In the genomic region with DNA sequence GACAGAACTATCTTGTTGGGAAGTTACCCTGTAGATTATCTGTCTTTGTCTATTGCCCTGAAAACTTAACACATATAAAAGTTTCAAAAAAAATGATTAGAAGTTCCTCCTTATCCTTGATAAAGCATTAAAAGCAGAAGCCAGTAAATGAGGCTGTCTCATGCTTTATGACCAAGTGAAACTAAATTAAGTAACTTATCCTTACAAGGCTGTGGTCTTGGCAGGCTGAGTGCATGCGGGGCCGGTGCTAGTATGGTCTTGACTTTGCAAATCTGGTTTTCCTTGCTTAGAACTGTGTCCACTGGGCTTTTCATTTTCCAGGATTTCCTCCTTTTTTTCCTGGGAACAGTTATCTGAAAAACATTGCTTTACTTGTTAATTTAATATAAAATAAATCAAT, we compare ENCODE assay signal across 1 cellular context.
TF ChIP-seq lines count a peak whose summit lies in the region.

No MANE protein-coding gene starts in this region.

TF ChIP-seq in GM23338, 12 proteins besides CTCF, POLR2A, EP300 and RAD21:
- TF ChIP-seq, protein P1, sequence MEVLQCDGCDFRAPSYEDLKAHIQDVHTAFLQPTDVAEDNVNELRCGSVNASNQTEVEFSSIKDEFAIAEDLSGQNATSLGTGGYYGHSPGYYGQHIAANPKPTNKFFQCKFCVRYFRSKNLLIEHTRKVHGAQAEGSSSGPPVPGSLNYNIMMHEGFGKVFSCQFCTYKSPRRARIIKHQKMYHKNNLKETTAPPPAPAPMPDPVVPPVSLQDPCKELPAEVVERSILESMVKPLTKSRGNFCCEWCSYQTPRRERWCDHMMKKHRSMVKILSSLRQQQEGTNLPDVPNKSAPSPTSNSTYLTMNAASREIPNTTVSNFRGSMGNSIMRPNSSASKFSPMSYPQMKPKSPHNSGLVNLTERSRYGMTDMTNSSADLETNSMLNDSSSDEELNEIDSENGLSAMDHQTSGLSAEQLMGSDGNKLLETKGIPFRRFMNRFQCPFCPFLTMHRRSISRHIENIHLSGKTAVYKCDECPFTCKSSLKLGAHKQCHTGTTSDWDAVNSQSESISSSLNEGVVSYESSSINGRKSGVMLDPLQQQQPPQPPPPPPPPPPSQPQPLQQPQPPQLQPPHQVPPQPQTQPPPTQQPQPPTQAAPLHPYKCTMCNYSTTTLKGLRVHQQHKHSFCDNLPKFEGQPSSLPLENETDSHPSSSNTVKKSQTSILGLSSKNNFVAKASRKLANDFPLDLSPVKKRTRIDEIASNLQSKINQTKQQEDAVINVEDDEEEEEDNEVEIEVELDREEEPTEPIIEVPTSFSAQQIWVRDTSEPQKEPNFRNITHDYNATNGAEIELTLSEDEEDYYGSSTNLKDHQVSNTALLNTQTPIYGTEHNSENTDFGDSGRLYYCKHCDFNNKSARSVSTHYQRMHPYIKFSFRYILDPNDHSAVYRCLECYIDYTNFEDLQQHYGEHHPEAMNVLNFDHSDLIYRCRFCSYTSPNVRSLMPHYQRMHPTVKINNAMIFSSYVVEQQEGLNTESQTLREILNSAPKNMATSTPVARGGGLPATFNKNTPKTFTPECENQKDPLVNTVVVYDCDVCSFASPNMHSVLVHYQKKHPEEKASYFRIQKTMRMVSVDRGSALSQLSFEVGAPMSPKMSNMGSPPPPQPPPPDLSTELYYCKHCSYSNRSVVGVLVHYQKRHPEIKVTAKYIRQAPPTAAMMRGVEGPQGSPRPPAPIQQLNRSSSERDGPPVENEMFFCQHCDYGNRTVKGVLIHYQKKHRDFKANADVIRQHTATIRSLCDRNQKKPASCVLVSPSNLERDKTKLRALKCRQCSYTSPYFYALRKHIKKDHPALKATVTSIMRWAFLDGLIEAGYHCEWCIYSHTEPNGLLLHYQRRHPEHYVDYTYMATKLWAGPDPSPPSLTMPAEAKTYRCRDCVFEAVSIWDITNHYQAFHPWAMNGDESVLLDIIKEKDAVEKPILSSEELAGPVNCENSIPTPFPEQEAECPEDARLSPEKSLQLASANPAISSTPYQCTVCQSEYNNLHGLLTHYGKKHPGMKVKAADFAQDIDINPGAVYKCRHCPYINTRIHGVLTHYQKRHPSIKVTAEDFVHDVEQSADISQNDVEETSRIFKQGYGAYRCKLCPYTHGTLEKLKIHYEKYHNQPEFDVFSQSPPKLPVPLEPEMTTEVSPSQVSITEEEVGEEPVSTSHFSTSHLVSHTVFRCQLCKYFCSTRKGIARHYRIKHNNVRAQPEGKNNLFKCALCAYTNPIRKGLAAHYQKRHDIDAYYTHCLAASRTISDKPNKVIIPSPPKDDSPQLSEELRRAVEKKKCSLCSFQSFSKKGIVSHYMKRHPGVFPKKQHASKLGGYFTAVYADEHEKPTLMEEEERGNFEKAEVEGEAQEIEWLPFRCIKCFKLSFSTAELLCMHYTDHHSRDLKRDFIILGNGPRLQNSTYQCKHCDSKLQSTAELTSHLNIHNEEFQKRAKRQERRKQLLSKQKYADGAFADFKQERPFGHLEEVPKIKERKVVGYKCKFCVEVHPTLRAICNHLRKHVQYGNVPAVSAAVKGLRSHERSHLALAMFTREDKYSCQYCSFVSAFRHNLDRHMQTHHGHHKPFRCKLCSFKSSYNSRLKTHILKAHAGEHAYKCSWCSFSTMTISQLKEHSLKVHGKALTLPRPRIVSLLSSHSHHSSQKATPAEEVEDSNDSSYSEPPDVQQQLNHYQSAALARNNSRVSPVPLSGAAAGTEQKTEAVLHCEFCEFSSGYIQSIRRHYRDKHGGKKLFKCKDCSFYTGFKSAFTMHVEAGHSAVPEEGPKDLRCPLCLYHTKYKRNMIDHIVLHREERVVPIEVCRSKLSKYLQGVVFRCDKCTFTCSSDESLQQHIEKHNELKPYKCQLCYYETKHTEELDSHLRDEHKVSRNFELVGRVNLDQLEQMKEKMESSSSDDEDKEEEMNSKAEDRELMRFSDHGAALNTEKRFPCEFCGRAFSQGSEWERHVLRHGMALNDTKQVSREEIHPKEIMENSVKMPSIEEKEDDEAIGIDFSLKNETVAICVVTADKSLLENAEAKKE (CRISPR knock-in tag; IDR thresholded peaks at IDR 0.05) = no peak
- TF ChIP-seq, protein P2, sequence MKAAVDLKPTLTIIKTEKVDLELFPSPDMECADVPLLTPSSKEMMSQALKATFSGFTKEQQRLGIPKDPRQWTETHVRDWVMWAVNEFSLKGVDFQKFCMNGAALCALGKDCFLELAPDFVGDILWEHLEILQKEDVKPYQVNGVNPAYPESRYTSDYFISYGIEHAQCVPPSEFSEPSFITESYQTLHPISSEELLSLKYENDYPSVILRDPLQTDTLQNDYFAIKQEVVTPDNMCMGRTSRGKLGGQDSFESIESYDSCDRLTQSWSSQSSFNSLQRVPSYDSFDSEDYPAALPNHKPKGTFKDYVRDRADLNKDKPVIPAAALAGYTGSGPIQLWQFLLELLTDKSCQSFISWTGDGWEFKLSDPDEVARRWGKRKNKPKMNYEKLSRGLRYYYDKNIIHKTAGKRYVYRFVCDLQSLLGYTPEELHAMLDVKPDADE (IDR thresholded peaks at IDR 0.05) = no peak
- TF ChIP-seq JUNB (IDR thresholded peaks at IDR 0.05; ENCODE audit: unreplicated experiment) = no peak
- no peak for TF ChIP-seq EZH2phosphoT487 (IDR thresholded peaks at IDR 0.05; ENCODE audit: unreplicated experiment)
- no peak for TF ChIP-seq EZH2 (IDR thresholded peaks at IDR 0.05; ENCODE audit: low read depth, unreplicated experiment)
